8 cellular contexts compared by ENCODE assay signal in genomic region chr1:29237906-29238600, GRCh38. TPM values are rescaled to one million over a fixed set of nuclear protein-coding genes. Genes with fewer than 3 reads are reported as not detected.
DNase-seq lines count a peak whose midpoint lies in the region; ATAC-seq and TF ChIP-seq lines count a peak whose summit lies in the region.

No MANE protein-coding gene starts in this region.

- BruUV-seq in OCI-LY7 (replicated peaks; lab: Mats Ljungman, UMichigan), result no TSS peak

- H3K9me3 ChIP-seq in ovary (no peaks in the 10 kb centered on the region), OCI-LY7 (ENCODE audit: low read length) (no peaks in the 10 kb centered on the region)

- peaks cover 12% of the 10 kb centered on the region for H3K4me1 Mint-ChIP-seq in activated CD4-positive, alpha-beta T cell treated with anti-CD3 and anti-CD28 coated beads for 36 hours
- peaks cover 19% of the 10 kb centered on the region for H3K4me1 Mint-ChIP-seq in activated T-cell treated with anti-CD3 and anti-CD28 coated beads, Interleukin-2, amount 50 U/mL, for 24 hours (ENCODE audit: low read depth)
- H3K4me1 Mint-ChIP-seq in glutamatergic neuron (ENCODE audit: low read depth, unreplicated experiment), result peaks cover 31% of the 10 kb centered on the region

- TF ChIP-seq POLR2A in ovary (IDR thresholded peaks at IDR 0.05), result peak; percentile 8

- intact Hi-C loops in activated CD4-positive, alpha-beta T cell treated with anti-CD3 and anti-CD28 coated beads for 36 hours (cut with DNase I, micrococcal nuclease), result loop anchor here (2.0 to 10.0 kb wide), 7 partner anchors 103 to 1827 kb away; partner anchors contain the start of gene PUM1 (in 1 of the 2)
- intact Hi-C loops in ovary (cut with DNase I) (loop anchor here (2.0 to 10.0 kb wide), 7 partner anchors 847 to 1547 kb away; no protein-coding TSS in a partner anchor), OCI-LY7 (cut with micrococcal nuclease; ENCODE audit: unreplicated experiment) (loop anchor here (2.0 to 10.0 kb wide), 4 partner anchors 87 to 1469 kb away; no protein-coding TSS in a partner anchor)

- no peaks in the 10 kb centered on the region for H3K79me2 ChIP-seq in OCI-LY7 (ENCODE audit: insufficient read depth, low read depth, low read length)

- H3K9me3 Mint-ChIP-seq in activated CD4-positive, alpha-beta T cell treated with anti-CD3 and anti-CD28 coated beads for 36 hours (ENCODE audit: low read depth), result no peaks in the 10 kb centered on the region
- no peaks in the 10 kb centered on the region for H3K9me3 Mint-ChIP-seq in activated T-cell treated with anti-CD3 and anti-CD28 coated beads, Interleukin-2, amount 50 U/mL, for 24 hours
- peaks cover 14% of the 10 kb centered on the region for H3K9me3 Mint-ChIP-seq in glutamatergic neuron (ENCODE audit: unreplicated experiment)

- no peak for TF ChIP-seq EP300 in ovary (IDR thresholded peaks at IDR 0.05)

- no peaks in the 10 kb centered on the region for H4K20me1 ChIP-seq in OCI-LY7 (ENCODE audit: insufficient read depth, low read length)

- no peaks in the 10 kb centered on the region for H3K27me3 ChIP-seq in ovary

- 1 to 3% (median 2%) methylated on average over 73 to 84 of the region's 84 CpGs for WGBS in ovary, 3 donors

- TF ChIP-seq CTCF in glutamatergic neuron (IDR thresholded peaks at IDR 0.05; ENCODE audit: partially characterized antibody, unreplicated experiment) (no peak), ovary (IDR thresholded peaks at IDR 0.05) (no peak), OCI-LY7 (conservative IDR thresholded peaks at IDR 0.05; ENCODE audit: low read length) (no peak)

- DNase-seq in activated CD4-positive, alpha-beta T cell treated with anti-CD3 and anti-CD28 coated beads for 36 hours, result peak; percentile 36
- no peak for DNase-seq in activated CD4-positive, alpha-beta T cell treated with anti-CD3 and anti-CD28 coated beads for 1 hour
- DNase-seq in activated T-cell treated with anti-CD3 and anti-CD28 coated beads, Interleukin-2, amount 50 U/mL, for 24 hours, result peak; percentile 49
- peak; percentile 68 for DNase-seq in glutamatergic neuron
- peak; percentile 54 to 75 (median 61) for DNase-seq in ovary
- no peak for DNase-seq in OCI-LY7 (ENCODE audit: low spot score)
- DNase-seq in central memory CD4-positive, alpha-beta T cell, result no peak

- H3K27ac Mint-ChIP-seq in activated CD4-positive, alpha-beta T cell treated with anti-CD3 and anti-CD28 coated beads for 36 hours, result peak overlapping the region; percentile 51
- H3K27ac Mint-ChIP-seq in activated T-cell treated with anti-CD3 and anti-CD28 coated beads, Interleukin-2, amount 50 U/mL, for 24 hours, result peak overlapping the region; percentile 45
- H3K27ac Mint-ChIP-seq in glutamatergic neuron (ENCODE audit: unreplicated experiment), result peak overlapping the region; percentile 67

- H3K4me3 ChIP-seq in ovary (peak overlapping the region; percentile 58), OCI-LY7 (ENCODE audit: low read depth, low read length, poor library complexity, severe bottlenecking) (no peak overlapping the region)

- H3K4me2 ChIP-seq in OCI-LY7 (ENCODE audit: low read length), result no peak overlapping the region

- H2AFZ ChIP-seq in OCI-LY7 (ENCODE audit: low read length), result no peak overlapping the region

- peak overlapping the region; percentile 56 for H3K4me3 Mint-ChIP-seq in activated CD4-positive, alpha-beta T cell treated with anti-CD3 and anti-CD28 coated beads for 36 hours
- H3K4me3 Mint-ChIP-seq in activated T-cell treated with anti-CD3 and anti-CD28 coated beads, Interleukin-2, amount 50 U/mL, for 24 hours, result peak overlapping the region; percentile 72
- H3K4me3 Mint-ChIP-seq in glutamatergic neuron (ENCODE audit: unreplicated experiment), result peak overlapping the region; percentile 92

- H3K36me3 ChIP-seq in ovary (no peaks in the 10 kb centered on the region), OCI-LY7 (ENCODE audit: insufficient read depth, low read length) (no peaks in the 10 kb centered on the region)

- peaks cover 50% of the 10 kb centered on the region for H3K27me3 Mint-ChIP-seq in activated CD4-positive, alpha-beta T cell treated with anti-CD3 and anti-CD28 coated beads for 36 hours
- peaks cover 55% of the 10 kb centered on the region for H3K27me3 Mint-ChIP-seq in activated T-cell treated with anti-CD3 and anti-CD28 coated beads, Interleukin-2, amount 50 U/mL, for 24 hours
- peaks cover 18% of the 10 kb centered on the region for H3K27me3 Mint-ChIP-seq in glutamatergic neuron (ENCODE audit: unreplicated experiment)

- no peak for ATAC-seq in activated CD4-positive, alpha-beta T cell treated with anti-CD3 and anti-CD28 coated beads for 36 hours
- ATAC-seq in HG03378 (IDR thresholded peaks at IDR 0.05; ENCODE audit: unreplicated experiment), result no peak

- no peaks in the 10 kb centered on the region for H3K9me2 ChIP-seq in OCI-LY7 (ENCODE audit: insufficient read depth, low read length)

- H3K27ac ChIP-seq in ovary (peak overlapping the region; percentile 51 to 59), OCI-LY7 (ENCODE audit: low read depth, low read length, poor library complexity, severe bottlenecking) (no peak overlapping the region)

- CTCF ChIA-PET in activated CD4-positive, alpha-beta T cell treated with anti-CD3 and anti-CD28 coated beads for 36 hours (lab: Charles Lee), result no interaction called here
- CTCF ChIA-PET in OCI-LY7 (lab: Charles Lee; ENCODE audit: unreplicated experiment), result no interaction called here

- POLR2A ChIA-PET in activated CD4-positive, alpha-beta T cell treated with anti-CD3 and anti-CD28 coated beads for 36 hours (lab: Charles Lee), result no interaction called here
- POLR2A ChIA-PET in OCI-LY7 (lab: Charles Lee), result no interaction called here

- H3K36me3 Mint-ChIP-seq in activated CD4-positive, alpha-beta T cell treated with anti-CD3 and anti-CD28 coated beads for 36 hours (ENCODE audit: low read depth), result no peaks in the 10 kb centered on the region
- H3K36me3 Mint-ChIP-seq in activated T-cell treated with anti-CD3 and anti-CD28 coated beads, Interleukin-2, amount 50 U/mL, for 24 hours (ENCODE audit: low read depth), result no peaks in the 10 kb centered on the region
- H3K36me3 Mint-ChIP-seq in glutamatergic neuron (ENCODE audit: unreplicated experiment), result peaks cover 6% of the 10 kb centered on the region

- H3K4me1 ChIP-seq in ovary (ENCODE audit: insufficient read depth) (peaks cover 6% of the 10 kb centered on the region), OCI-LY7 (ENCODE audit: insufficient read depth, low read length, poor library complexity, severe bottlenecking) (peaks cover 15% of the 10 kb centered on the region)

RNA-seq across cellular contexts. Expression of gene PTPRU, which starts 1.7 kb away (rescaled TPM):
- under 1 TPM; 0.37 to 0.89 TPM for total RNA-seq in activated CD4-positive, alpha-beta T cell treated with anti-CD3 and anti-CD28 coated beads for 36 hours
- 92.5 TPM for total RNA-seq in glutamatergic neuron (ENCODE audit: unreplicated experiment)
- 10 to 100 TPM; 19.5 to 45.2 (median 35.2) TPM for total RNA-seq in ovary
- polyA plus RNA-seq in ovary, result 10 to 100 TPM in 1 of 2 donors, 1 to 10 TPM in 1; 2.9 to 16.2 TPM
- total RNA-seq in OCI-LY7 (2014; rRNA removed; shearing (Covaris generic)), result 2.5 and 7.3 TPM in 2 replicates
- 3.3 and 4.6 TPM in 2 replicates for total RNA-seq in OCI-LY7 (2022)

RNA-seq across cellular contexts. Expression of gene MECR, which starts 7.3 kb away (rescaled TPM):
- total RNA-seq in activated CD4-positive, alpha-beta T cell treated with anti-CD3 and anti-CD28 coated beads for 36 hours, result 10 to 100 TPM; 41.3 to 43.1 TPM
- total RNA-seq in glutamatergic neuron (ENCODE audit: unreplicated experiment) (21.4 TPM), ovary (10 to 100 TPM; 11.9 to 33.9 (median 21.6) TPM), OCI-LY7 (2022) (30.0 and 33.3 TPM in 2 replicates)
- 10 to 100 TPM; 16.2 to 16.3 TPM for polyA plus RNA-seq in ovary
- 27.2 and 33.5 TPM in 2 replicates for total RNA-seq in OCI-LY7 (2014; rRNA removed; shearing (Covaris generic))

RNA-seq across cellular contexts. Expression of gene SRSF4, which starts 56.4 kb away (rescaled TPM):
- total RNA-seq in activated CD4-positive, alpha-beta T cell treated with anti-CD3 and anti-CD28 coated beads for 36 hours, result 100 to 1,000 TPM; 129 to 147 TPM
- total RNA-seq in glutamatergic neuron (ENCODE audit: unreplicated experiment) (69.0 TPM), ovary (100 to 1,000 TPM in 1 of 7 donors, 10 to 100 TPM in 6; 55.2 to 111 (median 88.2) TPM), OCI-LY7 (2022) (122 and 130 TPM in 2 replicates)
- polyA plus RNA-seq in ovary, result 100 to 1,000 TPM in 1 of 2 donors, 10 to 100 TPM in 1; 70.5 to 135 TPM
- 52.8 and 68.6 TPM in 2 replicates for total RNA-seq in OCI-LY7 (2014; rRNA removed; shearing (Covaris generic))

Comparison
In these comparisons a context has a peak if more than half of its experiments do, and no peak if none do; other contexts are left out.
1. DNase-seq: peak in activated CD4-positive, alpha-beta T cell treated with anti-CD3 and anti-CD28 coated beads for 36 hours (single experiment), activated T-cell treated with anti-CD3 and anti-CD28 coated beads, Interleukin-2, amount 50 U/mL, for 24 hours (single experiment), glutamatergic neuron (single experiment) and ovary (5 of 5); none in activated CD4-positive, alpha-beta T cell treated with anti-CD3 and anti-CD28 coated beads for 1 hour (single experiment), OCI-LY7 (single experiment) and central memory CD4-positive, alpha-beta T cell (single experiment).
2. Peak in every context shown above with its lines, with median percentiles within 50 percentile points of each other: H3K27ac Mint-ChIP-seq and H3K4me3 Mint-ChIP-seq.